Comparison of ENCODE assay signal across 8 cellular contexts in the genomic region with DNA sequence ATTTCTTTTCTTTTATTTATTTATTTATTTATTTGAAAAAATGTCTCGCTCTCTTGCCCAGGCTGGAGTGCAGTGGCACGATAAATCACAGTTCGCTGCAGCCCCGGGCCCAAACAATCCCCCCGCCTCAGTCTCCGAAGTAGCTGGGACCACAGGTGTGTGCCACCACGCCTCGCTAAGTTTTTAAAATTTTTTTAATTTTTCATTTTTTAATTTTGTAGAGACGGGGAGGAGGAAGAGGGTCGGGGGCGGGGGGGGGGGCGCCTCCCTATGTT. TPM values are rescaled to one million over a fixed set of nuclear protein-coding genes. Genes with fewer than 3 reads are reported as not detected.
DNase-seq lines count a peak whose midpoint lies in the region; ATAC-seq and TF ChIP-seq lines count a peak whose summit lies in the region.

No MANE protein-coding gene starts in this region.

- H3K9me3 ChIP-seq in CD4-positive, CD25-positive, alpha-beta regulatory T cell (ENCODE audit: control insufficient read depth in 2 of 2, low read length in 2 of 2): no peaks in the 10 kb centered on the region
- H3K9me3 ChIP-seq in PC-3 (ENCODE audit: low read length) (no peaks in the 10 kb centered on the region), neuron (ENCODE audit: low read length) (no peaks in the 10 kb centered on the region)

- H4K20me1 ChIP-seq in PC-3 (ENCODE audit: low read length): no peaks in the 10 kb centered on the region

- H3K27me3 ChIP-seq in CD4-positive, CD25-positive, alpha-beta regulatory T cell (ENCODE audit: control insufficient read depth, insufficient read depth, low read length): no peaks in the 10 kb centered on the region
- H3K27me3 ChIP-seq in PC-3 (ENCODE audit: low read length): no peaks in the 10 kb centered on the region
- no peaks in the 10 kb centered on the region for H3K27me3 ChIP-seq in neuron (ENCODE audit: insufficient read depth, low read length)

- peak overlapping the region; percentile 88 for H3K4me2 ChIP-seq in PC-3 (ENCODE audit: low read length)

- H3K9ac ChIP-seq in PC-3 (ENCODE audit: low read length): peak overlapping the region; percentile 67

- H3K9me2 ChIP-seq in PC-3 (replicated peaks; ENCODE audit: low read length): no peaks in the 10 kb centered on the region

- peak overlapping the region; percentile 97 to 99 (median 98) for H3K4me3 Mint-ChIP-seq in CD4-positive, CD25-positive, alpha-beta regulatory T cell

- peak overlapping the region; percentile 77 for H3K27ac ChIP-seq in CD4-positive, CD25-positive, alpha-beta regulatory T cell (ENCODE audit: insufficient read depth, low read length, poor library complexity, severe bottlenecking)
- H3K27ac ChIP-seq in PC-3 (ENCODE audit: low read length): no peak overlapping the region

- peak overlapping the region; percentile 95 for H2AFZ ChIP-seq in PC-3 (ENCODE audit: low read length)
- no peak overlapping the region for H2AFZ ChIP-seq in neuron (ENCODE audit: low read depth, low read length)

- no peaks in the 10 kb centered on the region for H3F3A ChIP-seq in PC-3 (ENCODE audit: low read length, unreplicated experiment)

- H3K36me3 Mint-ChIP-seq in CD4-positive, CD25-positive, alpha-beta regulatory T cell: peaks cover 8% of the 10 kb centered on the region

- peaks cover 26% of the 10 kb centered on the region for H3K79me2 ChIP-seq in PC-3 (ENCODE audit: low read length)

- ATAC-seq in CD4-positive, CD25-positive, alpha-beta regulatory T cell (ENCODE audit: low read depth in 2 of 2): no peak
- ATAC-seq in PC-3 (no peak), GM18870 (IDR thresholded peaks at IDR 0.05; ENCODE audit: unreplicated experiment) (no peak)

- H3K4me1 Mint-ChIP-seq in CD4-positive, CD25-positive, alpha-beta regulatory T cell: peaks cover 12 to 35% (median 18%) of the 10 kb centered on the region in 4 donors

- TF ChIP-seq CTCF in PC-3 (conservative IDR thresholded peaks at IDR 0.05; ENCODE audit: low read depth, low read length) (no peak), epithelial cell of proximal tubule (conservative IDR thresholded peaks at IDR 0.05; ENCODE audit: low read depth, low read length) (no peak)

- no peak for DNase-seq in CD4-positive, CD25-positive, alpha-beta regulatory T cell
- DNase-seq in PC-3 (no peak), epithelial cell of proximal tubule (ENCODE audit: low read depth) (no peak), NCI-H146 (lab: John Stamatoyannopoulos, UW) (no peak), OCI-M2 (lab: John Stamatoyannopoulos, UW; ENCODE audit: unreplicated experiment) (no peak), NCI-H1092 (lab: John Stamatoyannopoulos, UW) (no peak)

- H3K27me3 Mint-ChIP-seq in CD4-positive, CD25-positive, alpha-beta regulatory T cell: no peaks in the 10 kb centered on the region

- POLR2A ChIA-PET in PC-3 (lab: Charles Lee; ENCODE audit: unreplicated experiment): no interaction called here

- intact Hi-C loops in PC-3 (cut with micrococcal nuclease): loop anchor here (2.0 to 5.0 kb wide), 2 partner anchors 22 to 105 kb away; a partner anchor contains a TSS

- BruUV-seq in PC-3 (replicated peaks; lab: Mats Ljungman, UMichigan): no TSS peak

- peak overlapping the region; percentile 97 for H3K4me3 ChIP-seq in CD4-positive, CD25-positive, alpha-beta regulatory T cell (ENCODE audit: low read depth, low read length)
- H3K4me3 ChIP-seq in PC-3 (ENCODE audit: low read length): peak overlapping the region; percentile 89
- H3K4me3 ChIP-seq in epithelial cell of proximal tubule (ENCODE audit: low read depth, low read length): peak overlapping the region; percentile 86
- H3K4me3 ChIP-seq in neuron (ENCODE audit: low read length): peak overlapping the region; percentile 93

- peaks cover 18% of the 10 kb centered on the region for H3K36me3 ChIP-seq in CD4-positive, CD25-positive, alpha-beta regulatory T cell (ENCODE audit: control insufficient read depth, insufficient read depth, low read length)
- H3K36me3 ChIP-seq in PC-3 (ENCODE audit: low read depth, low read length) (no peaks in the 10 kb centered on the region; the same call in 1 of the 2 replicates), neuron (ENCODE audit: insufficient read depth, low read length) (peaks cover 25% of the 10 kb centered on the region)

- H3K9me3 Mint-ChIP-seq in CD4-positive, CD25-positive, alpha-beta regulatory T cell: no peaks in the 10 kb centered on the region

- peak overlapping the region; percentile 93 to 99 (median 98) for H3K27ac Mint-ChIP-seq in CD4-positive, CD25-positive, alpha-beta regulatory T cell

- H3K4me1 ChIP-seq in CD4-positive, CD25-positive, alpha-beta regulatory T cell (ENCODE audit: control insufficient read depth, insufficient read depth, low read length, poor library complexity, severe bottlenecking): peaks cover 24% of the 10 kb centered on the region
- H3K4me1 ChIP-seq in PC-3 (ENCODE audit: insufficient read depth, low read length): peaks cover 13% of the 10 kb centered on the region
- peaks cover 10% of the 10 kb centered on the region for H3K4me1 ChIP-seq in neuron (ENCODE audit: insufficient read depth, low read length)

- CTCF ChIA-PET in PC-3 (lab: Charles Lee): no interaction called here

RNA-seq across cellular contexts. Expression of a gene that starts 0.5 kb away (rescaled TPM):
- total RNA-seq in CD4-positive, CD25-positive, alpha-beta regulatory T cell: 45.6 TPM
- 10 to 100 TPM; 10.5 to 14.2 (median 10.7) TPM for polyA plus RNA-seq in CD4-positive, CD25-positive, alpha-beta regulatory T cell
- total RNA-seq in PC-3 (2014; rRNA removed): 41.2 and 42.8 TPM in 2 replicates
- 25.8 and 27.3 TPM in 2 replicates for total RNA-seq in epithelial cell of proximal tubule

RNA-seq across cellular contexts. Expression of a gene that starts 24.2 kb away (rescaled TPM):
- total RNA-seq in CD4-positive, CD25-positive, alpha-beta regulatory T cell: 58.8 TPM
- polyA plus RNA-seq in CD4-positive, CD25-positive, alpha-beta regulatory T cell: 10 to 100 TPM; 41.9 to 55.0 (median 49.9) TPM
- total RNA-seq in PC-3 (2014; rRNA removed) (52.5 and 60.4 TPM in 2 replicates), epithelial cell of proximal tubule (35.2 and 42.6 TPM in 2 replicates)
